In genomic region chr1:13701274-13701650, GRCh38 we compare ENCODE assay signal across 9 cellular contexts. TPM values are rescaled to one million over a fixed set of nuclear protein-coding genes. Genes with fewer than 3 reads are reported as not detected.
DNase-seq lines count a peak whose midpoint lies in the region; ATAC-seq, FAIRE-seq and TF ChIP-seq lines count a peak whose summit lies in the region.
"Had no signal": no experiment of that assay in that cellular context is flagged by ENCODE, and none has a peak within 500 bp of the region (broad histone marks: within the 10 kb centered on the region; RNA-seq: fewer than 3 reads in every experiment).

No MANE protein-coding gene starts in this region.

- no peak for FAIRE-seq in kidney (lab: Jason Lieb, UNC)
- FAIRE-seq: HTR-8/SVneo had no signal

- no peak for TF ChIP-seq CTCF in kidney (IDR thresholded peaks at IDR 0.05; ENCODE audit: borderline replicate concordance, extremely low read depth, insufficient read depth)
- TF ChIP-seq CTCF in tibial artery (IDR thresholded peaks at IDR 0.05): no peak

- H3K27me3 Mint-ChIP-seq in activated naive CD4-positive, alpha-beta T cell treated with anti-CD3 and anti-CD28 coated beads for 36 hours (ENCODE audit: low read depth): no peaks in the 10 kb centered on the region

- peaks cover 52% of the 10 kb centered on the region for H3K4me1 Mint-ChIP-seq in activated naive CD4-positive, alpha-beta T cell treated with anti-CD3 and anti-CD28 coated beads for 36 hours (ENCODE audit: low read depth)

- no peak for DNase-seq in activated naive CD4-positive, alpha-beta T cell treated with anti-CD3 and anti-CD28 coated beads for 36 hours
- DNase-seq in activated naive CD4-positive, alpha-beta T cell (lab: John Stamatoyannopoulos, UW): no peak
- DNase-seq in activated naive CD4-positive, alpha-beta T cell treated with anti-CD3 and anti-CD28 coated beads, Interleukin-2, amount 50 U/mL, for 72 hours (ENCODE audit: low spot score in 2 of 2): no peak
- DNase-seq in kidney (no peak), tibial artery (no peak), NOMO-1 treated with dmso at 0.1 percent for 144 hours (lab: John Stamatoyannopoulos, UW; ENCODE audit: unreplicated experiment) (no peak), NCI-H1436 treated with DMSO at 0.1 percent for 48 hours (lab: John Stamatoyannopoulos, UW) (no peak)

- peak overlapping the region in 1 of 2 donors; percentile 59 for H3K27ac ChIP-seq in kidney (ENCODE audit: low read depth in 2 of 2, low read length in 2 of 2)
- peak overlapping the region; percentile 89 to 90 for H3K27ac ChIP-seq in tibial artery

- peaks cover 2% of the 10 kb centered on the region for H3K9me3 Mint-ChIP-seq in activated naive CD4-positive, alpha-beta T cell treated with anti-CD3 and anti-CD28 coated beads for 36 hours
- peaks cover 5 to 11% of the 10 kb centered on the region in 2 donors for H3K9me3 Mint-ChIP-seq in activated naive CD4-positive, alpha-beta T cell treated with anti-CD3 and anti-CD28 coated beads, Interleukin-2, amount 50 U/mL, for 72 hours

- peak overlapping the region in 1 of 2 donors; percentile 17 for H3K9ac ChIP-seq in kidney (ENCODE audit: low read length in 2 of 2)

- CTCF ChIA-PET in activated naive CD4-positive, alpha-beta T cell treated with anti-CD3 and anti-CD28 coated beads for 36 hours (lab: Charles Lee): no interaction called here

- ATAC-seq in activated naive CD4-positive, alpha-beta T cell treated with anti-CD3 and anti-CD28 coated beads, Interleukin-2, amount 50 U/mL, for 72 hours: no peak
- ATAC-seq in HG03565 (IDR thresholded peaks at IDR 0.05; ENCODE audit: unreplicated experiment): no peak

- peak overlapping the region; percentile 94 for H3K27ac Mint-ChIP-seq in activated naive CD4-positive, alpha-beta T cell treated with anti-CD3 and anti-CD28 coated beads for 36 hours
- peak overlapping the region; percentile 96 to 97 for H3K27ac Mint-ChIP-seq in activated naive CD4-positive, alpha-beta T cell treated with anti-CD3 and anti-CD28 coated beads, Interleukin-2, amount 50 U/mL, for 72 hours

- H3K4me3 Mint-ChIP-seq in activated naive CD4-positive, alpha-beta T cell treated with anti-CD3 and anti-CD28 coated beads for 36 hours: peak overlapping the region; percentile 88

- peaks cover 0 to 3% of the 10 kb centered on the region in 2 donors for H3K4me1 ChIP-seq in kidney (ENCODE audit: control insufficient read depth in 1 of 2, insufficient read depth in 1 of 2, low read depth in 1 of 2, low read length in 2 of 2)
- peaks cover 0 to 6% (median 3%) of the 10 kb centered on the region in 4 donors for H3K4me1 ChIP-seq in tibial artery

- peaks cover 11% of the 10 kb centered on the region for H3K36me3 Mint-ChIP-seq in activated naive CD4-positive, alpha-beta T cell treated with anti-CD3 and anti-CD28 coated beads for 36 hours (ENCODE audit: low read depth)
- peaks cover 26 to 32% of the 10 kb centered on the region in 2 donors for H3K36me3 Mint-ChIP-seq in activated naive CD4-positive, alpha-beta T cell treated with anti-CD3 and anti-CD28 coated beads, Interleukin-2, amount 50 U/mL, for 72 hours

- H3K27me3 ChIP-seq in tibial artery: peaks cover 0 to 4% of the 10 kb centered on the region in 2 donors

- H3K9me3 ChIP-seq in kidney (ENCODE audit: control insufficient read depth in 1 of 2, low read length in 2 of 2) (peaks cover 4 to 5% of the 10 kb centered on the region in 2 donors), tibial artery (no peaks in the 10 kb centered on the region)

- H3K4me3 ChIP-seq in kidney (ENCODE audit: low read length in 2 of 2): peak overlapping the region; percentile 25 to 73
- H3K4me3 ChIP-seq in tibial artery: peak overlapping the region; percentile 75 to 78

- intact Hi-C loops in activated naive CD4-positive, alpha-beta T cell treated with anti-CD3 and anti-CD28 coated beads for 36 hours (cut with micrococcal nuclease): loop anchor here (10.0 kb wide), 1 partner anchor 1526 kb away; no protein-coding TSS in a partner anchor
- intact Hi-C loops in kidney (cut with DNase I) (no loop called here), tibial artery (cut with DNase I; ENCODE audit: low total_unique reads) (no loop called here)

- no peaks in the 10 kb centered on the region for H3K36me3 ChIP-seq in kidney (ENCODE audit: control insufficient read depth in 1 of 2, insufficient read depth in 2 of 2, low read length in 2 of 2)
- H3K36me3 ChIP-seq in tibial artery: no peaks in the 10 kb centered on the region

RNA-seq across cellular contexts. Expression of gene PRDM2, which starts 1.3 kb away (rescaled TPM):
- 10 to 100 TPM; 33.8 to 37.3 TPM for total RNA-seq in activated naive CD4-positive, alpha-beta T cell treated with anti-CD3 and anti-CD28 coated beads for 36 hours
- total RNA-seq in activated naive CD4-positive, alpha-beta T cell treated with anti-CD3 and anti-CD28 coated beads, Interleukin-2, amount 50 U/mL, for 72 hours: 10 to 100 TPM; 44.0 to 64.3 TPM
- total RNA-seq in kidney: 42.6 TPM
- 8.2 TPM for polyA plus RNA-seq in kidney (ENCODE audit: insufficient read depth, low read depth, low replicate concordance)
